In genomic region chrX:113400193-113400704, GRCh38 we compare ENCODE assay signal across 16 cellular contexts.
A peak's percentile ranks its signal among the peaks of the same experiment; 100 is the strongest.
DNase-seq lines count a peak whose midpoint lies in the region; ATAC-seq and TF ChIP-seq lines count a peak whose summit lies in the region.
"Had no signal": no experiment of that assay in that cellular context is flagged by ENCODE, and none has a peak within 500 bp of the region (broad histone marks: within the 10 kb centered on the region; RNA-seq: fewer than 3 reads in every experiment).

No MANE protein-coding gene starts in this region.

- H3K79me2 ChIP-seq in GM23338 (replicated peaks; ENCODE audit: insufficient read depth) (no peaks in the 10 kb centered on the region), PC-9 (ENCODE audit: low read depth) (no peaks in the 10 kb centered on the region)

- H3K36me3 Mint-ChIP-seq in GM23338 (ENCODE audit: low read depth) = peaks cover 40% of the 10 kb centered on the region
- H3K36me3 Mint-ChIP-seq in glutamatergic neuron (ENCODE audit: unreplicated experiment) = no peaks in the 10 kb centered on the region

- POLR2A ChIA-PET in PC-9 (lab: Charles Lee; ENCODE audit: unreplicated experiment) = no interaction called here

- intact Hi-C loops in PC-9 (cut with micrococcal nuclease; ENCODE audit: unreplicated experiment) = no loop called here

- H3K4me3 Mint-ChIP-seq in GM23338 = no peak overlapping the region
- H3K4me3 Mint-ChIP-seq in glutamatergic neuron (ENCODE audit: unreplicated experiment) = no peak overlapping the region
- H3K4me3 Mint-ChIP-seq: activated CD4-positive, alpha-beta T cell treated with anti-CD3 and anti-CD28 coated beads, Interleukin-2, amount 10 ng/mL, durations not matched to agents 7 days and 5 days; activated T-cell treated with anti-CD3 and anti-CD28 coated beads, Interleukin-2, amount 50 U/mL, for 72 hours had no signal

- no TSS peak for BruUV-seq in PC-9 (replicated peaks; lab: Mats Ljungman, UMichigan)

- H3K4me2 ChIP-seq in GM23338 (no peak overlapping the region), PC-9 (peak overlapping the region; percentile 46)

- no peaks in the 10 kb centered on the region for H3F3A ChIP-seq in GM23338 (replicated peaks; ENCODE audit: low read depth)
- H3F3A ChIP-seq in PC-9 (ENCODE audit: insufficient read depth, low read depth) = peaks cover 16% of the 10 kb centered on the region; the same call in 1 of the 2 replicates

- no CpG with 5 or more reads among the region's 2 CpGs for WGBS in mesodermal cell (ENCODE audit: insufficient coverage in 2 of 2), 2 experiments

- H3K4me1 ChIP-seq in GM23338 (ENCODE audit: insufficient read depth) = no peaks in the 10 kb centered on the region; the same call in 1 of the 2 replicates
- H3K4me1 ChIP-seq in PC-9 (replicated peaks; ENCODE audit: insufficient read depth) = peaks cover 24% of the 10 kb centered on the region
- no peaks in the 10 kb centered on the region for H3K4me1 ChIP-seq in mesodermal cell (ENCODE audit: control insufficient read depth, insufficient read depth, low read length, poor library complexity, severe bottlenecking)
- no peaks in the 10 kb centered on the region for H3K4me1 ChIP-seq in BE2C

- peaks cover 9% of the 10 kb centered on the region; the same call in 2 of the 3 replicates for H3K4me1 Mint-ChIP-seq in GM23338
- H3K4me1 Mint-ChIP-seq in glutamatergic neuron (ENCODE audit: low read depth, unreplicated experiment) = no peaks in the 10 kb centered on the region
- H3K4me1 Mint-ChIP-seq: activated CD4-positive, alpha-beta T cell treated with anti-CD3 and anti-CD28 coated beads, Interleukin-2, amount 10 ng/mL, durations not matched to agents 7 days and 5 days had no signal

- H3K27ac Mint-ChIP-seq in GM23338 = peak overlapping the region; percentile 96
- no peak overlapping the region for H3K27ac Mint-ChIP-seq in glutamatergic neuron (ENCODE audit: unreplicated experiment)
- H3K27ac Mint-ChIP-seq: activated CD4-positive, alpha-beta T cell treated with anti-CD3 and anti-CD28 coated beads, Interleukin-2, amount 10 ng/mL, durations not matched to agents 7 days and 5 days; activated T-cell treated with anti-CD3 and anti-CD28 coated beads, Interleukin-2, amount 50 U/mL, for 72 hours had no signal

- peaks cover 3% of the 10 kb centered on the region for H3K27me3 Mint-ChIP-seq in GM23338 (ENCODE audit: insufficient read depth, low read depth, poor library complexity)
- H3K27me3 Mint-ChIP-seq in glutamatergic neuron (ENCODE audit: unreplicated experiment) = no peaks in the 10 kb centered on the region
- H3K27me3 Mint-ChIP-seq: activated CD4-positive, alpha-beta T cell treated with anti-CD3 and anti-CD28 coated beads, Interleukin-2, amount 10 ng/mL, durations not matched to agents 7 days and 5 days had no signal

- TF ChIP-seq CTCF in GM23338 (conservative IDR thresholded peaks at IDR 0.05; ENCODE audit: low read depth in 2 of 2) (no peak), PC-9 (conservative IDR thresholded peaks at IDR 0.05) (no peak), epithelial cell of esophagus (IDR thresholded peaks at IDR 0.05; ENCODE audit: insufficient read depth, low read depth, low read length, missing control alignments) (no peak), glutamatergic neuron (IDR thresholded peaks at IDR 0.05; ENCODE audit: partially characterized antibody, unreplicated experiment) (no peak), BE2C (IDR thresholded peaks at IDR 0.05; ENCODE audit: low read depth, low read length) (no peak)

- H3K9me3 Mint-ChIP-seq in GM23338 = peaks cover 45% of the 10 kb centered on the region
- no peaks in the 10 kb centered on the region for H3K9me3 Mint-ChIP-seq in glutamatergic neuron (ENCODE audit: unreplicated experiment)
- H3K9me3 Mint-ChIP-seq: activated CD4-positive, alpha-beta T cell treated with anti-CD3 and anti-CD28 coated beads, Interleukin-2, amount 10 ng/mL, durations not matched to agents 7 days and 5 days; activated T-cell treated with anti-CD3 and anti-CD28 coated beads, Interleukin-2, amount 50 U/mL, for 72 hours had no signal

- H3K9me2 ChIP-seq in GM23338 (ENCODE audit: insufficient read depth) (no peaks in the 10 kb centered on the region), PC-9 (ENCODE audit: insufficient read depth) (no peaks in the 10 kb centered on the region)

- H2AFZ ChIP-seq in GM23338 (no peak overlapping the region), PC-9 (peak overlapping the region; percentile 17; the same call in 1 of the 2 replicates)

- H3K9me3 ChIP-seq in PC-9 (ENCODE audit: insufficient read depth, low read depth) (no peaks in the 10 kb centered on the region), mesodermal cell (ENCODE audit: control insufficient read depth, low read length) (no peaks in the 10 kb centered on the region), BE2C (no peaks in the 10 kb centered on the region)

- CTCF ChIA-PET in PC-9 (lab: Charles Lee) = no interaction called here

- H3K27ac ChIP-seq in GM23338 (ENCODE audit: low read depth) = peak overlapping the region; percentile 85
- peak overlapping the region; percentile 76 for H3K27ac ChIP-seq in PC-9
- peak overlapping the region; percentile 84 for H3K27ac ChIP-seq in mesodermal cell (ENCODE audit: low read depth, low read length, severe bottlenecking)
- H3K27ac ChIP-seq: C4-2B had no signal

- ATAC-seq in GM23338 = peak; percentile 82
- ATAC-seq: activated T-cell treated with anti-CD3 and anti-CD28 coated beads, Interleukin-2, amount 50 U/mL, for 72 hours; K562 had no signal

- DNase-seq in GM23338 (ENCODE audit: low spot score) = peak; percentile 83
- peak; percentile 2 to 68 for DNase-seq in PC-9
- DNase-seq in epithelial cell of esophagus (ENCODE audit: low read depth) = peak; percentile 36
- DNase-seq in activated naive CD4-positive, alpha-beta T cell (lab: John Stamatoyannopoulos, UW) = no peak
- DNase-seq in glutamatergic neuron = no peak
- no peak for DNase-seq in retina
- no peak for DNase-seq in BE2C
- DNase-seq: activated CD4-positive, alpha-beta T cell treated with anti-CD3 and anti-CD28 coated beads, Interleukin-2, amount 10 ng/mL, durations not matched to agents 7 days and 5 days; activated T-cell treated with anti-CD3 and anti-CD28 coated beads, Interleukin-2, amount 50 U/mL, for 72 hours; NCI-H1436; NCI-H510A treated with DMSO at 0.1 percent for 48 hours; T-helper 2 cell had no signal

- H4K20me1 ChIP-seq in GM23338 (replicated peaks; ENCODE audit: insufficient read depth) (no peaks in the 10 kb centered on the region), PC-9 (ENCODE audit: insufficient read depth) (no peaks in the 10 kb centered on the region)

- H3K36me3 ChIP-seq in GM23338 (ENCODE audit: insufficient read depth) = 0 out of 2 replicates have a peak, but pooled peaks cover 5% of the 10 kb centered on the region
- H3K36me3 ChIP-seq in PC-9 (ENCODE audit: low read depth) = no peaks in the 10 kb centered on the region
- no peaks in the 10 kb centered on the region for H3K36me3 ChIP-seq in mesodermal cell (ENCODE audit: control insufficient read depth, insufficient read depth, low read length)
- no peaks in the 10 kb centered on the region for H3K36me3 ChIP-seq in BE2C

- H3K27me3 ChIP-seq in GM23338 (ENCODE audit: insufficient read depth) (no peaks in the 10 kb centered on the region), PC-9 (ENCODE audit: insufficient read depth, low read depth) (no peaks in the 10 kb centered on the region), BE2C (no peaks in the 10 kb centered on the region)

- no peak overlapping the region for H3K4me3 ChIP-seq in GM23338
- H3K4me3 ChIP-seq in PC-9 = peak overlapping the region; percentile 15; the same call in 1 of the 2 replicates
- H3K4me3 ChIP-seq in epithelial cell of esophagus (ENCODE audit: low read length) = no peak overlapping the region
- no peak overlapping the region for H3K4me3 ChIP-seq in mesodermal cell (ENCODE audit: extremely low read depth, insufficient read depth, low read length, poor library complexity, severe bottlenecking)
- no peak overlapping the region for H3K4me3 ChIP-seq in BE2C (ENCODE audit: low read depth, low read length)
- H3K4me3 ChIP-seq: K562, lung had no signal

TF ChIP-seq in GM23338, 12 proteins besides CTCF, POLR2A, EP300 and RAD21:
- TF ChIP-seq ZNF114 (CRISPR knock-in tag; IDR thresholded peaks at IDR 0.05) = no peak
- peak; percentile 82 for TF ChIP-seq NANOG (IDR thresholded peaks at IDR 0.05; ENCODE audit: borderline replicate concordance)
TF ChIP-seq in GM23338: peak in this region for 1.

Comparison
In these comparisons a context has a peak if more than half of its experiments do, and no peak if none do; other contexts are left out.
1. DNase-seq: peak in GM23338 (single experiment), PC-9 (2 of 2) and epithelial cell of esophagus (single experiment); none in activated naive CD4-positive, alpha-beta T cell (0 of 4), glutamatergic neuron (single experiment), retina (single experiment) and BE2C (single experiment).
2. Peak in every context shown above with its lines, with median percentiles within 50 percentile points of each other: H3K27ac ChIP-seq.